Comparison of ENCODE assay signal across 2 cellular contexts in the genomic region with DNA sequence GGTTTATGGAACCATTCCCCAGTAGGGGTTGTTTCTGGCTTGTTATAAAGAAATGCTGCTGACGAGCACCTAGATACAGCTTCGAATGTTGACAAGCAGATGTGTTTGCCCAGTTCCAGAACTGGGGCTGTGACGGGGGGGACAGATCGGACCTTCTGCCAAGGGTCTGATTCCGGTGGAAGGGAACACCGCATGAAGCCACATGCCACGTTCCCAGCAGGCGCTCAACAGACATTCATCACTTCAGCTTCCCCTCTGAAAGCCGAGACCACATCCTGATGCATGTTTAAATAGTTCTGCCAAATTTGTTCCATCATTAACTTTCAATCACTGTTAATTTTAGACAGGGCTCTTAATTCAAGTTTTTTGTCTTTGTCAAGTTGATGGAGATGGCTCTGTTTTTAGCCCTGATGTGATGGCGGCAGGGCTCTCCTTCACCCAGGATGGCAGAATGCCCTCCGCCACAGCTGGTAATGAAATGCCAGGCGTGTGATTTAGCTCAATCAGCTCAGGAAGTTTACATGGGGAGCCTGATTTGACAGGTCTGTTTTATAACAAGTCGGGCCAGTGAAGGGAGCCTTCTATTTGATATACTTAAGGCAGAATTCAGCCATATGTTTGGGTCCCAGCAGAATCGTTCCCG.
TF ChIP-seq lines count a peak whose summit lies in the region.

No MANE protein-coding gene starts in this region.

TF ChIP-seq in SK-N-SH, 30 proteins besides CTCF, POLR2A, EP300 and RAD21 (continued from another document):
- TF ChIP-seq, protein P1, sequence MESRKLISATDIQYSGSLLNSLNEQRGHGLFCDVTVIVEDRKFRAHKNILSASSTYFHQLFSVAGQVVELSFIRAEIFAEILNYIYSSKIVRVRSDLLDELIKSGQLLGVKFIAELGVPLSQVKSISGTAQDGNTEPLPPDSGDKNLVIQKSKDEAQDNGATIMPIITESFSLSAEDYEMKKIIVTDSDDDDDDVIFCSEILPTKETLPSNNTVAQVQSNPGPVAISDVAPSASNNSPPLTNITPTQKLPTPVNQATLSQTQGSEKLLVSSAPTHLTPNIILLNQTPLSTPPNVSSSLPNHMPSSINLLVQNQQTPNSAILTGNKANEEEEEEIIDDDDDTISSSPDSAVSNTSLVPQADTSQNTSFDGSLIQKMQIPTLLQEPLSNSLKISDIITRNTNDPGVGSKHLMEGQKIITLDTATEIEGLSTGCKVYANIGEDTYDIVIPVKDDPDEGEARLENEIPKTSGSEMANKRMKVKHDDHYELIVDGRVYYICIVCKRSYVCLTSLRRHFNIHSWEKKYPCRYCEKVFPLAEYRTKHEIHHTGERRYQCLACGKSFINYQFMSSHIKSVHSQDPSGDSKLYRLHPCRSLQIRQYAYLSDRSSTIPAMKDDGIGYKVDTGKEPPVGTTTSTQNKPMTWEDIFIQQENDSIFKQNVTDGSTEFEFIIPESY (IDR thresholded peaks at IDR 0.05; ENCODE audit: borderline replicate concordance, low read depth) = no peak
- TF ChIP-seq, protein P2, sequence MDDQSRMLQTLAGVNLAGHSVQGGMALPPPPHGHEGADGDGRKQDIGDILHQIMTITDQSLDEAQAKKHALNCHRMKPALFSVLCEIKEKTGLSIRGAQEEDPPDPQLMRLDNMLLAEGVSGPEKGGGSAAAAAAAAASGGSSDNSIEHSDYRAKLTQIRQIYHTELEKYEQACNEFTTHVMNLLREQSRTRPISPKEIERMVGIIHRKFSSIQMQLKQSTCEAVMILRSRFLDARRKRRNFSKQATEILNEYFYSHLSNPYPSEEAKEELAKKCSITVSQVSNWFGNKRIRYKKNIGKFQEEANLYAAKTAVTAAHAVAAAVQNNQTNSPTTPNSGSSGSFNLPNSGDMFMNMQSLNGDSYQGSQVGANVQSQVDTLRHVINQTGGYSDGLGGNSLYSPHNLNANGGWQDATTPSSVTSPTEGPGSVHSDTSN (IDR thresholded peaks at IDR 0.05) = no peak
TF ChIP-seq in SK-N-SH: peak in this region for 2.

TF ChIP-seq in SK-N-SH treated with all-trans-retinoic acid at 6 μM for 48 hours, 23 proteins besides CTCF, POLR2A, EP300 and RAD21 (continued from another document):
- TF ChIP-seq, protein P3, sequence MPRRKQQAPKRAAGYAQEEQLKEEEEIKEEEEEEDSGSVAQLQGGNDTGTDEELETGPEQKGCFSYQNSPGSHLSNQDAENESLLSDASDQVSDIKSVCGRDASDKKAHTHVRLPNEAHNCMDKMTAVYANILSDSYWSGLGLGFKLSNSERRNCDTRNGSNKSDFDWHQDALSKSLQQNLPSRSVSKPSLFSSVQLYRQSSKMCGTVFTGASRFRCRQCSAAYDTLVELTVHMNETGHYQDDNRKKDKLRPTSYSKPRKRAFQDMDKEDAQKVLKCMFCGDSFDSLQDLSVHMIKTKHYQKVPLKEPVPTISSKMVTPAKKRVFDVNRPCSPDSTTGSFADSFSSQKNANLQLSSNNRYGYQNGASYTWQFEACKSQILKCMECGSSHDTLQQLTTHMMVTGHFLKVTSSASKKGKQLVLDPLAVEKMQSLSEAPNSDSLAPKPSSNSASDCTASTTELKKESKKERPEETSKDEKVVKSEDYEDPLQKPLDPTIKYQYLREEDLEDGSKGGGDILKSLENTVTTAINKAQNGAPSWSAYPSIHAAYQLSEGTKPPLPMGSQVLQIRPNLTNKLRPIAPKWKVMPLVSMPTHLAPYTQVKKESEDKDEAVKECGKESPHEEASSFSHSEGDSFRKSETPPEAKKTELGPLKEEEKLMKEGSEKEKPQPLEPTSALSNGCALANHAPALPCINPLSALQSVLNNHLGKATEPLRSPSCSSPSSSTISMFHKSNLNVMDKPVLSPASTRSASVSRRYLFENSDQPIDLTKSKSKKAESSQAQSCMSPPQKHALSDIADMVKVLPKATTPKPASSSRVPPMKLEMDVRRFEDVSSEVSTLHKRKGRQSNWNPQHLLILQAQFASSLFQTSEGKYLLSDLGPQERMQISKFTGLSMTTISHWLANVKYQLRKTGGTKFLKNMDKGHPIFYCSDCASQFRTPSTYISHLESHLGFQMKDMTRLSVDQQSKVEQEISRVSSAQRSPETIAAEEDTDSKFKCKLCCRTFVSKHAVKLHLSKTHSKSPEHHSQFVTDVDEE (CRISPR knock-in tag; IDR thresholded peaks at IDR 0.05) = no peak
- no peak for TF ChIP-seq ZFP3 (CRISPR knock-in tag; IDR thresholded peaks at IDR 0.05)
- TF ChIP-seq, protein P4, sequence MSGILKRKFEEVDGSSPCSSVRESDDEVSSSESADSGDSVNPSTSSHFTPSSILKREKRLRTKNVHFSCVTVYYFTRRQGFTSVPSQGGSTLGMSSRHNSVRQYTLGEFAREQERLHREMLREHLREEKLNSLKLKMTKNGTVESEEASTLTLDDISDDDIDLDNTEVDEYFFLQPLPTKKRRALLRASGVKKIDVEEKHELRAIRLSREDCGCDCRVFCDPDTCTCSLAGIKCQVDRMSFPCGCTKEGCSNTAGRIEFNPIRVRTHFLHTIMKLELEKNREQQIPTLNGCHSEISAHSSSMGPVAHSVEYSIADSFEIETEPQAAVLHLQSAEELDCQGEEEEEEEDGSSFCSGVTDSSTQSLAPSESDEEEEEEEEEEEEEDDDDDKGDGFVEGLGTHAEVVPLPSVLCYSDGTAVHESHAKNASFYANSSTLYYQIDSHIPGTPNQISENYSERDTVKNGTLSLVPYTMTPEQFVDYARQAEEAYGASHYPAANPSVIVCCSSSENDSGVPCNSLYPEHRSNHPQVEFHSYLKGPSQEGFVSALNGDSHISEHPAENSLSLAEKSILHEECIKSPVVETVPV (CRISPR knock-in tag; IDR thresholded peaks at IDR 0.05) = no peak
- no peak for TF ChIP-seq RARB (CRISPR knock-in tag; IDR thresholded peaks at IDR 0.05)
